8 cellular contexts compared by ENCODE assay signal in genomic region chr19:1489463-1489971, GRCh38. TPM values are rescaled to one million over a fixed set of nuclear protein-coding genes. Genes with fewer than 3 reads are reported as not detected.
DNase-seq lines count a peak whose midpoint lies in the region; ATAC-seq and TF ChIP-seq lines count a peak whose summit lies in the region.

No MANE protein-coding gene starts in this region.

- H3K4me3 ChIP-seq in BE2C (ENCODE audit: low read depth, low read length) (peak overlapping the region; percentile 53), MM.1S (ENCODE audit: low read length) (peak overlapping the region; percentile 72)

- no peak for ATAC-seq in effector memory CD8-positive, alpha-beta T cell (replicated peaks)
- no peak for ATAC-seq in HG02610 (IDR thresholded peaks at IDR 0.05; ENCODE audit: unreplicated experiment)
- ATAC-seq in HG03378 (IDR thresholded peaks at IDR 0.05; ENCODE audit: unreplicated experiment), result no peak

- peaks cover 9% of the 10 kb centered on the region for H3K36me3 Mint-ChIP-seq in effector memory CD8-positive, alpha-beta T cell (ENCODE audit: insufficient read depth)
- no peaks in the 10 kb centered on the region for H3K36me3 Mint-ChIP-seq in nephron (ENCODE audit: low read depth)

- H3K36me3 ChIP-seq in BE2C, result no peaks in the 10 kb centered on the region
- no peaks in the 10 kb centered on the region for H3K36me3 ChIP-seq in MM.1S (replicated peaks; ENCODE audit: insufficient read depth, low read length)

- no peak for DNase-seq in BE2C
- DNase-seq in MM.1S, result no peak
- no peak for DNase-seq in effector memory CD8-positive, alpha-beta T cell
- no peak for DNase-seq in NCI-H446 treated with DMSO at 0.1 percent for 48 hours (lab: John Stamatoyannopoulos, UW)
- no peak for DNase-seq in NCI-H2107 treated with DMSO at 0.1 percent for 48 hours (lab: John Stamatoyannopoulos, UW; ENCODE audit: unreplicated experiment)

- H3K4me1 ChIP-seq in BE2C, result peaks cover 4% of the 10 kb centered on the region; the same call in 1 of the 2 replicates
- H3K4me1 ChIP-seq in MM.1S (ENCODE audit: low read length), result peaks cover 10% of the 10 kb centered on the region

- H3K27ac ChIP-seq in MM.1S (ENCODE audit: low read length), result no peak overlapping the region

- no peaks in the 10 kb centered on the region for H3K27me3 Mint-ChIP-seq in effector memory CD8-positive, alpha-beta T cell
- H3K27me3 Mint-ChIP-seq in nephron (ENCODE audit: low read depth), result peaks cover 18% of the 10 kb centered on the region

- H3K4me2 ChIP-seq in MM.1S (ENCODE audit: low read depth, low read length), result peak overlapping the region; percentile 99

- H3K27me3 ChIP-seq in BE2C (no peaks in the 10 kb centered on the region), MM.1S (replicated peaks; ENCODE audit: insufficient read depth, low read length) (peaks cover 79% of the 10 kb centered on the region)

- H3K27ac Mint-ChIP-seq in effector memory CD8-positive, alpha-beta T cell, result peak overlapping the region; percentile 12 to 74
- peak overlapping the region in 1 of 3 experiments; percentile 42 for H3K27ac Mint-ChIP-seq in nephron

- H3K9me3 ChIP-seq in BE2C, result no peaks in the 10 kb centered on the region
- H3K9me3 ChIP-seq in MM.1S (replicated peaks; ENCODE audit: insufficient read depth, low read length), result no peaks in the 10 kb centered on the region

- H3K9ac ChIP-seq in MM.1S (ENCODE audit: low read length), result peak overlapping the region; percentile 60; the same call in 1 of the 2 replicates

- peak overlapping the region; percentile 81 for H3K4me3 Mint-ChIP-seq in effector memory CD8-positive, alpha-beta T cell
- H3K4me3 Mint-ChIP-seq in nephron, result peak overlapping the region; percentile 62 to 87 (median 69)

- no peaks in the 10 kb centered on the region for H3K79me2 ChIP-seq in MM.1S (ENCODE audit: low read length)

- peak overlapping the region; percentile 88 for H2AFZ ChIP-seq in MM.1S (ENCODE audit: low read length)

- no peaks in the 10 kb centered on the region for H3F3A ChIP-seq in MM.1S (ENCODE audit: insufficient read depth, low read length)

- TF ChIP-seq CTCF in BE2C (IDR thresholded peaks at IDR 0.05; ENCODE audit: low read depth, low read length), result no peak
- TF ChIP-seq CTCF in MM.1S (IDR thresholded peaks at IDR 0.05; ENCODE audit: low read length), result no peak
- no peak for TF ChIP-seq CTCF in nephron (IDR thresholded peaks at IDR 0.05; ENCODE audit: unreplicated experiment in 3 of 3)

- peaks cover 17 to 18% of the 10 kb centered on the region in 2 donors for H3K4me1 Mint-ChIP-seq in effector memory CD8-positive, alpha-beta T cell (ENCODE audit: low read depth in 2 of 2)
- peaks cover 5% of the 10 kb centered on the region for H3K4me1 Mint-ChIP-seq in nephron

- H3K9me3 Mint-ChIP-seq in effector memory CD8-positive, alpha-beta T cell, result no peaks in the 10 kb centered on the region
- H3K9me3 Mint-ChIP-seq in nephron, result no peaks in the 10 kb centered on the region

- H3K9me2 ChIP-seq in MM.1S (replicated peaks; ENCODE audit: insufficient read depth, low read length), result no peaks in the 10 kb centered on the region

- H4K20me1 ChIP-seq in MM.1S (ENCODE audit: insufficient read depth, low read length), result no peaks in the 10 kb centered on the region

RNA-seq across cellular contexts. Expression of gene PCSK4, which starts 0.6 kb away (rescaled TPM):
- polyA plus RNA-seq in BE2C (2012; ENCODE audit: insufficient read depth, insufficient read length, low read depth), result 3.1 TPM

RNA-seq across cellular contexts. Expression of gene REEP6, which starts 1.5 kb away (rescaled TPM):
- 4.7 TPM for polyA plus RNA-seq in BE2C (2012; ENCODE audit: insufficient read depth, insufficient read length, low read depth)

RNA-seq across cellular contexts. Expression of gene C19orf25, which starts 10.5 kb away (rescaled TPM):
- 162 TPM for polyA plus RNA-seq in BE2C (2012; ENCODE audit: insufficient read depth, insufficient read length, low read depth)

RNA-seq across cellular contexts. Expression of gene ADAMTSL5, which starts 23.3 kb away (rescaled TPM):
- not detected for polyA plus RNA-seq in BE2C (2012; ENCODE audit: insufficient read depth, insufficient read length, low read depth)

RNA-seq across cellular contexts. Expression of gene PLK5, which starts 34.4 kb away (rescaled TPM):
- not detected for polyA plus RNA-seq in BE2C (2012; ENCODE audit: insufficient read depth, insufficient read length, low read depth)
